ENCODE assay signal across 7 cellular contexts in genomic region chr9:98894766-98895165, GRCh38. TPM values are rescaled to one million over a fixed set of nuclear protein-coding genes. Genes with fewer than 3 reads are reported as not detected.
"Had no signal": no experiment of that assay in that cellular context is flagged by ENCODE, and none has a peak within 500 bp of the region (broad histone marks: within the 10 kb centered on the region; RNA-seq: fewer than 3 reads in every experiment).

No MANE protein-coding gene starts in this region.

- ATAC-seq: HCT116 had no signal

- H3K27ac ChIP-seq: GM23248 had no signal

- H3K4me3 ChIP-seq: GM23248, HAP-1 had no signal

- H2AFZ ChIP-seq: GM23248 had no signal

- DNase-seq: GM23248, GOT3, H7, HFFc6 had no signal

- H3K9ac ChIP-seq: GM23248 had no signal

- H3K36me3 ChIP-seq: HAP-1 had no signal

RNA-seq across cellular contexts. Expression of gene COL15A1, which starts 48.9 kb away (rescaled TPM):
- total RNA-seq: H7, HT-29 had no signal
